1 cellular context compared by ENCODE assay signal in genomic region chr11:115548878-115549528, GRCh38.
TF ChIP-seq lines count a peak whose summit lies in the region.

No MANE protein-coding gene starts in this region.

TF ChIP-seq in HepG2, 621 proteins besides CTCF, POLR2A, EP300 and RAD21 (continued from another document and continues in another):
- TF ChIP-seq ZHX1 (CRISPR knock-in tag; IDR thresholded peaks at IDR 0.05; ENCODE audit: low read depth) (no peak), CEBPZ (IDR thresholded peaks at IDR 0.05; ENCODE audit: low read length) (0 out of 2 replicates have a peak, but pooled peaks have one; percentile 4), GABPB1 (CRISPR knock-in tag; IDR thresholded peaks at IDR 0.05) (no peak), ZFAT (CRISPR knock-in tag; conservative IDR thresholded peaks at IDR 0.05) (no peak), NCOR1 (IDR thresholded peaks at IDR 0.05; ENCODE audit: borderline replicate concordance, low read length) (peak; percentile 60; the same call in 1 of the 2 replicates), ZFX (CRISPR knock-in tag; IDR thresholded peaks at IDR 0.05; ENCODE audit: low read depth) (peak; percentile 43; the same call in 1 of the 2 replicates), CBX5 (CRISPR knock-in tag; IDR thresholded peaks at IDR 0.05; ENCODE audit: borderline replicate concordance) (peak; percentile 52; the same call in 1 of the 2 replicates), JUND (CRISPR knock-in tag; IDR thresholded peaks at IDR 0.05) (0 out of 2 replicates have a peak, but pooled peaks have one; percentile 39), MED1 (CRISPR knock-in tag; IDR thresholded peaks at IDR 0.05) (peak; percentile 68; the same call in 1 of the 2 replicates), ATF7 (IDR thresholded peaks at IDR 0.05) (no peak), ATF7 (CRISPR knock-in tag; IDR thresholded peaks at IDR 0.05) (0 out of 2 replicates have a peak, but pooled peaks have one; percentile 27), HOMEZ (CRISPR knock-in tag; IDR thresholded peaks at IDR 0.05; ENCODE audit: low read depth) (peak; percentile 13; the same call in 1 of the 2 replicates), ETV6 (CRISPR knock-in tag; conservative IDR thresholded peaks at IDR 0.05) (no peak), ERF (CRISPR knock-in tag; IDR thresholded peaks at IDR 0.05) (peak; percentile 70; the same call in 1 of the 2 replicates), ZBTB20 (CRISPR knock-in tag; IDR thresholded peaks at IDR 0.05; ENCODE audit: borderline replicate concordance, low read depth) (peak; percentile 36; the same call in 1 of the 2 replicates), DR1 (CRISPR knock-in tag; IDR thresholded peaks at IDR 0.05) (no peak), HOXA5 (CRISPR knock-in tag; IDR thresholded peaks at IDR 0.05) (peak; percentile 38; the same call in 1 of the 2 replicates), E2F1 (CRISPR knock-in tag; IDR thresholded peaks at IDR 0.05) (no peak), DPF2 (CRISPR knock-in tag; IDR thresholded peaks at IDR 0.05; ENCODE audit: borderline replicate concordance, low read depth) (no peak), HDAC1 (CRISPR knock-in tag; IDR thresholded peaks at IDR 0.05) (peak; percentile 39; the same call in 1 of the 2 replicates), SP5 (CRISPR knock-in tag; IDR thresholded peaks at IDR 0.05; ENCODE audit: borderline replicate concordance, low read depth) (peak; percentile 80), STAG1 (CRISPR knock-in tag; IDR thresholded peaks at IDR 0.05) (peak; percentile 54), HDAC2 (CRISPR knock-in tag; IDR thresholded peaks at IDR 0.05) (no peak), BCL6 (CRISPR knock-in tag; IDR thresholded peaks at IDR 0.05) (0 out of 2 replicates have a peak, but pooled peaks have one; percentile 17), ZFP36 (IDR thresholded peaks at IDR 0.05; ENCODE audit: borderline replicate concordance, low read depth, low read length, partially characterized antibody) (no peak), KDM1A (CRISPR knock-in tag; IDR thresholded peaks at IDR 0.05) (no peak), BCL3 (CRISPR knock-in tag; IDR thresholded peaks at IDR 0.05) (no peak), ZNF264 (CRISPR knock-in tag; IDR thresholded peaks at IDR 0.05) (peak; percentile 56; the same call in 1 of the 2 replicates), SNRNP70 (IDR thresholded peaks at IDR 0.05; ENCODE audit: low read depth, low read length) (no peak), ZNF709 (CRISPR knock-in tag; IDR thresholded peaks at IDR 0.05) (no peak), PATZ1 (CRISPR knock-in tag; IDR thresholded peaks at IDR 0.05) (peak; percentile 50; the same call in 1 of the 2 replicates)
- TF ChIP-seq, protein P1, sequence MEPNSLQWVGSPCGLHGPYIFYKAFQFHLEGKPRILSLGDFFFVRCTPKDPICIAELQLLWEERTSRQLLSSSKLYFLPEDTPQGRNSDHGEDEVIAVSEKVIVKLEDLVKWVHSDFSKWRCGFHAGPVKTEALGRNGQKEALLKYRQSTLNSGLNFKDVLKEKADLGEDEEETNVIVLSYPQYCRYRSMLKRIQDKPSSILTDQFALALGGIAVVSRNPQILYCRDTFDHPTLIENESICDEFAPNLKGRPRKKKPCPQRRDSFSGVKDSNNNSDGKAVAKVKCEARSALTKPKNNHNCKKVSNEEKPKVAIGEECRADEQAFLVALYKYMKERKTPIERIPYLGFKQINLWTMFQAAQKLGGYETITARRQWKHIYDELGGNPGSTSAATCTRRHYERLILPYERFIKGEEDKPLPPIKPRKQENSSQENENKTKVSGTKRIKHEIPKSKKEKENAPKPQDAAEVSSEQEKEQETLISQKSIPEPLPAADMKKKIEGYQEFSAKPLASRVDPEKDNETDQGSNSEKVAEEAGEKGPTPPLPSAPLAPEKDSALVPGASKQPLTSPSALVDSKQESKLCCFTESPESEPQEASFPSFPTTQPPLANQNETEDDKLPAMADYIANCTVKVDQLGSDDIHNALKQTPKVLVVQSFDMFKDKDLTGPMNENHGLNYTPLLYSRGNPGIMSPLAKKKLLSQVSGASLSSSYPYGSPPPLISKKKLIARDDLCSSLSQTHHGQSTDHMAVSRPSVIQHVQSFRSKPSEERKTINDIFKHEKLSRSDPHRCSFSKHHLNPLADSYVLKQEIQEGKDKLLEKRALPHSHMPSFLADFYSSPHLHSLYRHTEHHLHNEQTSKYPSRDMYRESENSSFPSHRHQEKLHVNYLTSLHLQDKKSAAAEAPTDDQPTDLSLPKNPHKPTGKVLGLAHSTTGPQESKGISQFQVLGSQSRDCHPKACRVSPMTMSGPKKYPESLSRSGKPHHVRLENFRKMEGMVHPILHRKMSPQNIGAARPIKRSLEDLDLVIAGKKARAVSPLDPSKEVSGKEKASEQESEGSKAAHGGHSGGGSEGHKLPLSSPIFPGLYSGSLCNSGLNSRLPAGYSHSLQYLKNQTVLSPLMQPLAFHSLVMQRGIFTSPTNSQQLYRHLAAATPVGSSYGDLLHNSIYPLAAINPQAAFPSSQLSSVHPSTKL (CRISPR knock-in tag; IDR thresholded peaks at IDR 0.05): peak; percentile 79; the same call in 1 of the 2 replicates
- TF ChIP-seq, protein P2, sequence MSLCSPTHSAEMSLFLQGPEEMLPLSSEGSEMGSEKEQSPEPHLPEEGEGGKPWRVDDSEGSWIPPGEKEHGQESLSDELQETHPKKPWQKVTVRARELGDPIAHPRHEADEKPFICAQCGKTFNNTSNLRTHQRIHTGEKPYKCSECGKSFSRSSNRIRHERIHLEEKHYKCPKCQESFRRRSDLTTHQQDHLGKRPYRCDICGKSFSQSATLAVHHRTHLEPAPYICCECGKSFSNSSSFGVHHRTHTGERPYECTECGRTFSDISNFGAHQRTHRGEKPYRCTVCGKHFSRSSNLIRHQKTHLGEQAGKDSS (CRISPR knock-in tag; IDR thresholded peaks at IDR 0.05; ENCODE audit: borderline replicate concordance, low read depth): peak; percentile 66; the same call in 1 of the 2 replicates
- TF ChIP-seq, protein P3, sequence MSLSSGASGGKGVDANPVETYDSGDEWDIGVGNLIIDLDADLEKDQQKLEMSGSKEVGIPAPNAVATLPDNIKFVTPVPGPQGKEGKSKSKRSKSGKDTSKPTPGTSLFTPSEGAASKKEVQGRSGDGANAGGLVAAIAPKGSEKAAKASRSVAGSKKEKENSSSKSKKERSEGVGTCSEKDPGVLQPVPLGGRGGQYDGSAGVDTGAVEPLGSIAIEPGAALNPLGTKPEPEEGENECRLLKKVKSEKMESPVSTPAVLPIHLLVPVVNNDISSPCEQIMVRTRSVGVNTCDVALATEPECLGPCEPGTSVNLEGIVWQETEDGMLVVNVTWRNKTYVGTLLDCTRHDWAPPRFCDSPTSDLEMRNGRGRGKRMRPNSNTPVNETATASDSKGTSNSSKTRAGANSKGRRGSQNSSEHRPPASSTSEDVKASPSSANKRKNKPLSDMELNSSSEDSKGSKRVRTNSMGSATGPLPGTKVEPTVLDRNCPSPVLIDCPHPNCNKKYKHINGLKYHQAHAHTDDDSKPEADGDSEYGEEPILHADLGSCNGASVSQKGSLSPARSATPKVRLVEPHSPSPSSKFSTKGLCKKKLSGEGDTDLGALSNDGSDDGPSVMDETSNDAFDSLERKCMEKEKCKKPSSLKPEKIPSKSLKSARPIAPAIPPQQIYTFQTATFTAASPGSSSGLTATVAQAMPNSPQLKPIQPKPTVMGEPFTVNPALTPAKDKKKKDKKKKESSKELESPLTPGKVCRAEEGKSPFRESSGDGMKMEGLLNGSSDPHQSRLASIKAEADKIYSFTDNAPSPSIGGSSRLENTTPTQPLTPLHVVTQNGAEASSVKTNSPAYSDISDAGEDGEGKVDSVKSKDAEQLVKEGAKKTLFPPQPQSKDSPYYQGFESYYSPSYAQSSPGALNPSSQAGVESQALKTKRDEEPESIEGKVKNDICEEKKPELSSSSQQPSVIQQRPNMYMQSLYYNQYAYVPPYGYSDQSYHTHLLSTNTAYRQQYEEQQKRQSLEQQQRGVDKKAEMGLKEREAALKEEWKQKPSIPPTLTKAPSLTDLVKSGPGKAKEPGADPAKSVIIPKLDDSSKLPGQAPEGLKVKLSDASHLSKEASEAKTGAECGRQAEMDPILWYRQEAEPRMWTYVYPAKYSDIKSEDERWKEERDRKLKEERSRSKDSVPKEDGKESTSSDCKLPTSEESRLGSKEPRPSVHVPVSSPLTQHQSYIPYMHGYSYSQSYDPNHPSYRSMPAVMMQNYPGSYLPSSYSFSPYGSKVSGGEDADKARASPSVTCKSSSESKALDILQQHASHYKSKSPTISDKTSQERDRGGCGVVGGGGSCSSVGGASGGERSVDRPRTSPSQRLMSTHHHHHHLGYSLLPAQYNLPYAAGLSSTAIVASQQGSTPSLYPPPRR (CRISPR knock-in tag; IDR thresholded peaks at IDR 0.05; ENCODE audit: borderline replicate concordance): no peak
